Comparison of ENCODE assay signal across 15 cellular contexts in genomic region chr18:13120967-13121586, GRCh38.
A peak's percentile ranks its signal among the peaks of the same experiment; 100 is the strongest.
DNase-seq lines count a peak whose midpoint lies in the region; ATAC-seq and TF ChIP-seq lines count a peak whose summit lies in the region.
"Had no signal": no experiment of that assay in that cellular context is flagged by ENCODE, and none has a peak within 500 bp of the region (broad histone marks: within the 10 kb centered on the region; RNA-seq: fewer than 3 reads in every experiment).

No MANE protein-coding gene starts in this region.

- intact Hi-C loops in Right ventricle myocardium superior (cut with DNase I) (no loop called here), left ventricle myocardium inferior (cut with micrococcal nuclease) (no loop called here)

- H3K27me3 ChIP-seq in left ventricle myocardium inferior (ENCODE audit: low read depth), result no peaks in the 10 kb centered on the region

- peak; percentile 12 for ATAC-seq in Right ventricle myocardium superior (ENCODE audit: poor library complexity)
- ATAC-seq: stimulated activated memory B cell treated with anti-CD40 and anti-IgM and Interleukin-4, amounts not matched to agents 10 μg/mL and 1 μg/mL and 100 μg/mL, for 72 hours had no signal

- H3K27ac ChIP-seq in left ventricle myocardium inferior (replicated peaks), result no peak overlapping the region
- peak overlapping the region; percentile 40 for H3K27ac ChIP-seq in caudate nucleus (ENCODE audit: low read depth, low read length)
- peak overlapping the region; percentile 59 for H3K27ac ChIP-seq in substantia nigra (ENCODE audit: low read depth, low read length, poor library complexity, severe bottlenecking)
- H3K27ac ChIP-seq: 22Rv1 had no signal

- H3K36me3 ChIP-seq in left ventricle myocardium inferior, result peaks cover 46% of the 10 kb centered on the region

- peaks cover 6% of the 10 kb centered on the region for H3K4me1 ChIP-seq in left ventricle myocardium inferior

- no peak for DNase-seq in Right ventricle myocardium superior
- DNase-seq in left ventricle myocardium inferior, result no peak
- no peak for DNase-seq in caudate nucleus (lab: John Stamatoyannopoulos, UW)
- peak; percentile 15 for DNase-seq in left kidney (ENCODE audit: low read depth, low spot score)
- DNase-seq in substantia nigra (lab: John Stamatoyannopoulos, UW), result peak in 3 of 49 donors; percentile 4 to 24 (median 7)
- DNase-seq in effector CD4-positive, alpha-beta T cell, result no peak
- no peak for DNase-seq in NCI-H2081 (lab: John Stamatoyannopoulos, UW)
- no peak for DNase-seq in NCI-H526 treated with DMSO at 0.1 percent for 48 hours (lab: John Stamatoyannopoulos, UW)
- DNase-seq: activated CD4-positive, alpha-beta memory T cell treated with anti-CD3 and anti-CD28 coated beads for 36 hours; GOT3; naive B cell; NCI-H1092 treated with DMSO at 0.1 percent for 48 hours; retina had no signal

- no peak overlapping the region for H3K4me3 ChIP-seq in left ventricle myocardium inferior

- TF ChIP-seq CTCF in left ventricle myocardium inferior (IDR thresholded peaks at IDR 0.05; ENCODE audit: borderline replicate concordance), result no peak

- H3K9me3 ChIP-seq in left ventricle myocardium inferior (replicated peaks), result no peaks in the 10 kb centered on the region
